ENCODE assay signal across 19 cellular contexts in the genomic region with DNA sequence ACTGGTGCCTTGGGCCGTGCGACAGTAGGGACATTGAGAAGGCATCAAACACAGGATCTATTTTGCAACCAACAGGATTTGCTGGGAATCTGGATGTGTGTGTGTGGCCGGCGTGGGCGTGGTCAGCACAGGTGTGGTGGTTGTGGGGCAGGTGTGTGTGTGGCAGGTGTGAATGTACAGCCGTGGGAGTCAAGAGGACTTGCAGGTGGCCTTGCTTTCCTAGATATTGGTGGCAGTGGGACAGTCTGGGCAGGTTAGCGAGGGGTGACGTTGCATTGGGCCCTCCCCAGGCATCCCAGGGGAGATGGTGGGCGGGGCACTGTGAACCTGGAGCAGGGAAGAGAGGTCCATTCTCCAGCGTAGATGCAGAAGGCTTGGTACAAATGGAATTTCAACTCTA. TPM values are rescaled to one million over a fixed set of nuclear protein-coding genes. Genes with fewer than 3 reads are reported as not detected.
"Had no signal": no experiment of that assay in that cellular context is flagged by ENCODE, and none has a peak within 500 bp of the region (broad histone marks: within the 10 kb centered on the region; RNA-seq: fewer than 3 reads in every experiment).

No MANE protein-coding gene starts in this region.

- H3K27ac Mint-ChIP-seq: activated CD8-positive, alpha-beta T cell treated with anti-CD3 and anti-CD28 coated beads, Interleukin-2, amount 10 ng/mL, durations not matched to agents 7 days and 5 days; activated naive CD4-positive, alpha-beta T cell treated with anti-CD3 and anti-CD28 coated beads, Interleukin-2, amount 10 ng/mL, durations not matched to agents 7 days and 5 days; activated T-helper 1 cell treated with anti-CD3 and anti-CD28 coated beads, Interleukin-12 subunit alpha, Interleukin-12 subunit beta, Interleukin-2, Interleukin-4 antibody, amounts not matched to agents 30 ng/mL and 10 ng/mL and 1 ng/mL, durations not matched to agents 14 hours and 24 hours and 36 hours; natural killer cell treated with Interleukin-12 subunit alpha and Interleukin-12 subunit beta and Interleukin-15 and Interleukin-18, amount 100 ng/mL, for 72 hours had no signal

- H3K27ac ChIP-seq: adrenal gland, gastroesophageal sphincter, prostate gland, thoracic aorta had no signal

- H3K27me3 ChIP-seq: gastroesophageal sphincter had no signal

- DNase-seq: activated CD4-positive, alpha-beta T cell treated with anti-CD3 and anti-CD28 coated beads for 48 hours; activated CD8-positive, alpha-beta T cell treated with anti-CD3 and anti-CD28 coated beads, Interleukin-2, amount 10 ng/mL, durations not matched to agents 7 days and 5 days; activated naive CD4-positive, alpha-beta T cell treated with anti-CD3 and anti-CD28 coated beads, Interleukin-2, amount 10 ng/mL, durations not matched to agents 7 days and 5 days; effector memory CD4-positive, alpha-beta T cell; hippocampal formation; stimulated activated CD4-positive, alpha-beta T cell treated with anti-CD3 and anti-CD28 coated beads, Interleukin-2, amount 100 ng/mL, for 48 hours; stimulated activated naive CD8-positive, alpha-beta T cell treated with anti-CD3 and anti-CD28 coated beads, Interleukin-15, Interleukin-2, amounts not matched to agents 100 U/mL and 50 U/mL, for 24 hours had no signal

- H3K9me3 Mint-ChIP-seq: activated naive CD4-positive, alpha-beta T cell treated with anti-CD3 and anti-CD28 coated beads, Interleukin-2, amount 10 ng/mL, durations not matched to agents 7 days and 5 days; activated T-helper 1 cell treated with anti-CD3 and anti-CD28 coated beads, Interleukin-12 subunit alpha, Interleukin-12 subunit beta, Interleukin-2, Interleukin-4 antibody, amounts not matched to agents 30 ng/mL and 10 ng/mL and 1 ng/mL, durations not matched to agents 14 hours and 24 hours and 36 hours; central memory CD8-positive, alpha-beta T cell; natural killer cell treated with Interleukin-12 subunit alpha and Interleukin-12 subunit beta and Interleukin-15 and Interleukin-18, amount 100 ng/mL, for 72 hours had no signal

- H3K36me3 Mint-ChIP-seq: activated naive CD4-positive, alpha-beta T cell treated with anti-CD3 and anti-CD28 coated beads, Interleukin-2, amount 10 ng/mL, durations not matched to agents 7 days and 5 days; natural killer cell treated with Interleukin-12 subunit alpha and Interleukin-12 subunit beta and Interleukin-15 and Interleukin-18, amount 100 ng/mL, for 72 hours had no signal

- ATAC-seq: activated CD8-positive, alpha-beta T cell treated with anti-CD3 and anti-CD28 coated beads, Interleukin-2, amount 10 ng/mL, durations not matched to agents 7 days and 5 days; gastroesophageal sphincter; stimulated activated naive CD8-positive, alpha-beta T cell treated with anti-CD3 and anti-CD28 coated beads, Interleukin-15, Interleukin-2, amounts not matched to agents 100 U/mL and 50 U/mL, for 24 hours had no signal

- H3K9me3 ChIP-seq: adrenal gland, gastroesophageal sphincter, prostate gland, thoracic aorta had no signal

- H3K4me3 ChIP-seq: adrenal gland, gastroesophageal sphincter, prostate gland, thoracic aorta had no signal

- H3K4me1 ChIP-seq: prostate gland had no signal

- H3K36me3 ChIP-seq: adrenal gland, gastroesophageal sphincter, prostate gland, thoracic aorta had no signal

- H3K4me3 Mint-ChIP-seq: activated CD8-positive, alpha-beta T cell treated with anti-CD3 and anti-CD28 coated beads, Interleukin-2, amount 10 ng/mL, durations not matched to agents 7 days and 5 days; activated naive CD4-positive, alpha-beta T cell treated with anti-CD3 and anti-CD28 coated beads, Interleukin-2, amount 10 ng/mL, durations not matched to agents 7 days and 5 days; activated T-helper 1 cell treated with anti-CD3 and anti-CD28 coated beads, Interleukin-12 subunit alpha, Interleukin-12 subunit beta, Interleukin-2, Interleukin-4 antibody, amounts not matched to agents 30 ng/mL and 10 ng/mL and 1 ng/mL, durations not matched to agents 14 hours and 24 hours and 36 hours; central memory CD8-positive, alpha-beta T cell; natural killer cell treated with Interleukin-12 subunit alpha and Interleukin-12 subunit beta and Interleukin-15 and Interleukin-18, amount 100 ng/mL, for 72 hours had no signal

RNA-seq across cellular contexts. Expression of a gene that starts 3.2 kb away (rescaled TPM):
- total RNA-seq: natural killer cell treated with Interleukin-12 subunit alpha and Interleukin-12 subunit beta and Interleukin-15 and Interleukin-18, amount 100 ng/mL, for 72 hours had no signal

RNA-seq across cellular contexts. Expression of a gene that starts 32.6 kb away (rescaled TPM):
- total RNA-seq: activated CD8-positive, alpha-beta T cell treated with anti-CD3 and anti-CD28 coated beads, Interleukin-2, amount 10 ng/mL, durations not matched to agents 7 days and 5 days; activated T-helper 1 cell treated with anti-CD3 and anti-CD28 coated beads, Interleukin-12 subunit alpha, Interleukin-12 subunit beta, Interleukin-2, Interleukin-4 antibody, amounts not matched to agents 30 ng/mL and 10 ng/mL and 1 ng/mL, durations not matched to agents 14 hours and 24 hours and 36 hours; epithelial cell of proximal tubule; lung microvascular endothelial cell; natural killer cell treated with Interleukin-12 subunit alpha and Interleukin-12 subunit beta and Interleukin-15 and Interleukin-18, amount 100 ng/mL, for 72 hours; omental fat pad; prostate gland; T-helper 1 cell treated with Interleukin-12 subunit alpha and Interleukin-12 subunit beta and Interleukin-4 antibody, amounts not matched to agents 30 ng/mL and 1 ng/mL, for 36 hours; thoracic aorta; ureter had no signal
